ENCODE assay signal across 1 cellular context in genomic region chr7:38178004-38178694, GRCh38.
TF ChIP-seq lines count a peak whose summit lies in the region.

Gene STARD3NL, plus strand, starts transcription at chr7:38178245. Its CDS starts 29,260 bp downstream, at chr7:38207505.

TF ChIP-seq in GM12878, 131 proteins besides CTCF, POLR2A, EP300 and RAD21 (continued from another document):
- no peak for TF ChIP-seq RBBP5 (conservative IDR thresholded peaks at IDR 0.05)
- TF ChIP-seq, protein P1, sequence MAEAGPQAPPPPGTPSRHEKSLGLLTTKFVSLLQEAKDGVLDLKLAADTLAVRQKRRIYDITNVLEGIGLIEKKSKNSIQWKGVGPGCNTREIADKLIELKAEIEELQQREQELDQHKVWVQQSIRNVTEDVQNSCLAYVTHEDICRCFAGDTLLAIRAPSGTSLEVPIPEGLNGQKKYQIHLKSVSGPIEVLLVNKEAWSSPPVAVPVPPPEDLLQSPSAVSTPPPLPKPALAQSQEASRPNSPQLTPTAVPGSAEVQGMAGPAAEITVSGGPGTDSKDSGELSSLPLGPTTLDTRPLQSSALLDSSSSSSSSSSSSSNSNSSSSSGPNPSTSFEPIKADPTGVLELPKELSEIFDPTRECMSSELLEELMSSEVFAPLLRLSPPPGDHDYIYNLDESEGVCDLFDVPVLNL (IDR thresholded peaks at IDR 0.05; ENCODE audit: low read depth, low read length) = no peak
- TF ChIP-seq CHD1 (IDR thresholded peaks at IDR 0.05; ENCODE audit: low read depth, low read length) = peak; percentile 49; the same call in 1 of the 2 replicates
- no peak for TF ChIP-seq YBX1 (IDR thresholded peaks at IDR 0.05)
